8 cellular contexts compared by ENCODE assay signal in genomic region chr3:50243552-50243895, GRCh38. TPM values are rescaled to one million over a fixed set of nuclear protein-coding genes. Genes with fewer than 3 reads are reported as not detected.
DNase-seq lines count a peak whose midpoint lies in the region; ATAC-seq, FAIRE-seq and TF ChIP-seq lines count a peak whose summit lies in the region.
"Had no signal": no experiment of that assay in that cellular context is flagged by ENCODE, and none has a peak within 500 bp of the region (broad histone marks: within the 10 kb centered on the region; RNA-seq: fewer than 3 reads in every experiment).

No MANE protein-coding gene starts in this region.

- peak overlapping the region; percentile 17 for H3K4me3 Mint-ChIP-seq in activated naive CD8-positive, alpha-beta T cell treated with anti-CD3 and anti-CD28 coated beads, Interleukin-2, amount 50 U/mL, for 24 hours
- peak overlapping the region; percentile 32 to 85 for H3K4me3 Mint-ChIP-seq in stimulated activated naive B cell treated with anti-CD40 and anti-IgM and Interleukin-4, amounts not matched to agents 10 μg/mL and 1 μg/mL and 100 μg/mL, for 72 hours

- no peak for TF ChIP-seq CTCF in kidney (IDR thresholded peaks at IDR 0.05; ENCODE audit: borderline replicate concordance, extremely low read depth, insufficient read depth)

- H3K9me3 Mint-ChIP-seq in activated naive CD8-positive, alpha-beta T cell treated with anti-CD3 and anti-CD28 coated beads, Interleukin-2, amount 50 U/mL, for 24 hours = no peaks in the 10 kb centered on the region
- no peaks in the 10 kb centered on the region for H3K9me3 Mint-ChIP-seq in stimulated activated naive B cell treated with anti-CD40 and anti-IgM and Interleukin-4, amounts not matched to agents 10 μg/mL and 1 μg/mL and 100 μg/mL, for 72 hours

- H3K36me3 Mint-ChIP-seq in activated naive CD8-positive, alpha-beta T cell treated with anti-CD3 and anti-CD28 coated beads, Interleukin-2, amount 50 U/mL, for 24 hours (ENCODE audit: low read depth) = peaks cover 12% of the 10 kb centered on the region
- peaks cover 21 to 38% of the 10 kb centered on the region in 2 donors for H3K36me3 Mint-ChIP-seq in stimulated activated naive B cell treated with anti-CD40 and anti-IgM and Interleukin-4, amounts not matched to agents 10 μg/mL and 1 μg/mL and 100 μg/mL, for 72 hours

- no peak overlapping the region for H3K4me3 ChIP-seq in kidney (ENCODE audit: low read length in 2 of 2)

- peaks cover 41 to 84% of the 10 kb centered on the region in 2 donors for H3K4me1 ChIP-seq in kidney (ENCODE audit: control insufficient read depth in 1 of 2, insufficient read depth in 1 of 2, low read depth in 1 of 2, low read length in 2 of 2)

- no peak for ATAC-seq in activated naive CD8-positive, alpha-beta T cell treated with anti-CD3 and anti-CD28 coated beads, Interleukin-2, amount 50 U/mL, for 24 hours
- no peak for ATAC-seq in stimulated activated naive B cell treated with anti-CD40 and anti-IgM and Interleukin-4, amounts not matched to agents 10 μg/mL and 1 μg/mL and 100 μg/mL, for 72 hours (replicated peaks)
- ATAC-seq in HG03521 (IDR thresholded peaks at IDR 0.05; ENCODE audit: unreplicated experiment) = no peak
- no peak for ATAC-seq in GM21528 (IDR thresholded peaks at IDR 0.05; ENCODE audit: low FRiP score, unreplicated experiment)

- no peak for FAIRE-seq in kidney (lab: Jason Lieb, UNC)

- no peaks in the 10 kb centered on the region for H3K9me3 ChIP-seq in KOPT-K1 (ENCODE audit: insufficient read depth, low read length, poor library complexity, severe bottlenecking)
- H3K9me3 ChIP-seq in kidney (ENCODE audit: control insufficient read depth in 1 of 2, low read length in 2 of 2) = no peaks in the 10 kb centered on the region

- H3K9ac ChIP-seq in kidney (ENCODE audit: low read length in 2 of 2) = peak overlapping the region in 1 of 2 donors; percentile 36

- intact Hi-C loops in kidney (cut with DNase I) = no loop called here

- no peak for DNase-seq in activated naive CD8-positive, alpha-beta T cell treated with anti-CD3 and anti-CD28 coated beads, Interleukin-2, amount 50 U/mL, for 24 hours
- no peak for DNase-seq in kidney
- DNase-seq in stimulated activated naive B cell treated with anti-CD40 and anti-IgM and Interleukin-4, amounts not matched to agents 10 μg/mL and 1 μg/mL and 100 μg/mL, for 72 hours = no peak
- no peak for DNase-seq in AML-193 (lab: John Stamatoyannopoulos, UW)

- peak overlapping the region; percentile 95 for H3K27ac Mint-ChIP-seq in activated naive CD8-positive, alpha-beta T cell treated with anti-CD3 and anti-CD28 coated beads, Interleukin-2, amount 50 U/mL, for 24 hours
- peak overlapping the region; percentile 97 for H3K27ac Mint-ChIP-seq in stimulated activated naive B cell treated with anti-CD40 and anti-IgM and Interleukin-4, amounts not matched to agents 10 μg/mL and 1 μg/mL and 100 μg/mL, for 72 hours

- H3K36me3 ChIP-seq in KOPT-K1 (ENCODE audit: insufficient read depth, low read length) (peaks cover 72% of the 10 kb centered on the region), kidney (ENCODE audit: control insufficient read depth in 1 of 2, insufficient read depth in 2 of 2, low read length in 2 of 2) (peaks cover 2 to 3% of the 10 kb centered on the region in 2 donors)

- no peaks in the 10 kb centered on the region for H3K27me3 Mint-ChIP-seq in activated naive CD8-positive, alpha-beta T cell treated with anti-CD3 and anti-CD28 coated beads, Interleukin-2, amount 50 U/mL, for 24 hours
- H3K27me3 Mint-ChIP-seq in stimulated activated naive B cell treated with anti-CD40 and anti-IgM and Interleukin-4, amounts not matched to agents 10 μg/mL and 1 μg/mL and 100 μg/mL, for 72 hours = no peaks in the 10 kb centered on the region

- H3K4me1 Mint-ChIP-seq in activated naive CD8-positive, alpha-beta T cell treated with anti-CD3 and anti-CD28 coated beads, Interleukin-2, amount 50 U/mL, for 24 hours = peaks cover 87% of the 10 kb centered on the region
- H3K4me1 Mint-ChIP-seq in stimulated activated naive B cell treated with anti-CD40 and anti-IgM and Interleukin-4, amounts not matched to agents 10 μg/mL and 1 μg/mL and 100 μg/mL, for 72 hours = peaks cover 64 to 98% of the 10 kb centered on the region in 2 donors

- H3K27ac ChIP-seq in KOPT-K1 (ENCODE audit: low read depth, low read length, poor library complexity, severe bottlenecking) (peak overlapping the region; percentile 36), kidney (ENCODE audit: low read depth in 2 of 2, low read length in 2 of 2) (peak overlapping the region; percentile 66 to 83)

RNA-seq across cellular contexts. Expression of gene GNAI2, which starts 7.5 kb away (rescaled TPM):
- 245 TPM for total RNA-seq in kidney
- polyA plus RNA-seq in kidney (ENCODE audit: insufficient read depth, low read depth, low replicate concordance) = 141 TPM

RNA-seq across cellular contexts. Expression of gene SEMA3B, which starts 25.4 kb away (rescaled TPM):
- 96.1 TPM for total RNA-seq in kidney
- polyA plus RNA-seq in kidney (ENCODE audit: insufficient read depth, low read depth, low replicate concordance) = 99.9 TPM

RNA-seq across cellular contexts. Expression of gene LSMEM2, which starts 35.4 kb away (rescaled TPM):
- total RNA-seq in kidney = 0.22 TPM
- polyA plus RNA-seq in kidney (ENCODE audit: insufficient read depth, low read depth, low replicate concordance) = 0.62 TPM
- total RNA-seq: mesenteric fat pad had no signal

RNA-seq across cellular contexts. Expression of gene SLC38A3, which starts 38.5 kb away (rescaled TPM):
- 1.6 TPM for total RNA-seq in kidney
- 4.2 TPM for polyA plus RNA-seq in kidney (ENCODE audit: insufficient read depth, low read depth, low replicate concordance)

RNA-seq across cellular contexts. Expression of gene IFRD2, which starts 48.7 kb away (rescaled TPM):
- 78.1 TPM for total RNA-seq in kidney
- 54.1 TPM for polyA plus RNA-seq in kidney (ENCODE audit: insufficient read depth, low read depth, low replicate concordance)
